ENCODE assay signal across 22 cellular contexts in the genomic region with DNA sequence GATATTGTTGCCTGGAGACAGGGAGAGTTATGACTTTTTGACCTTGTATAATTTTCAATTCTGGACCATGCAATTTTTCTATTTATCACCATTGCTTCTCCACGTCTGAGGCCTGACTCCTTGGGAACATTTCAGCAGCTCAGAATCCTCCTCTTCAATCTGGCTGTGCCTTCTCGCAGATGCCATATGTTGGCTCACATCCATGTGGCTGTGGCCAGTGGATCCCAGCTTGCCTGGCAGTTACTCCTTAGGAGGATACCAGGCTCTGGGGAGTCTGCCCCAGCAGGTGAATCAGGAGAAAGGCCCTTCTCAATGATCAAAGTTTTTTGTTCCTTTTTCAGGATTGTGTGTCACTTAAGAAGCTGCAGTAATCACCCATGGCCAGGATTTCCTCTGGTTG.
"Had no signal": no experiment of that assay in that cellular context is flagged by ENCODE, and none has a peak within 500 bp of the region (broad histone marks: within the 10 kb centered on the region; RNA-seq: fewer than 3 reads in every experiment).

No MANE protein-coding gene starts in this region.

- ATAC-seq: activated naive CD4-positive, alpha-beta T cell treated with anti-CD3 and anti-CD28 coated beads, Interleukin-2, amount 50 U/mL, for 72 hours; activated T-helper 17 cell treated with anti-CD3 and anti-CD28 coated beads, Interleukin-2, amount 50 U/mL, for 72 hours; left colon; lower lobe of right lung; mucosa of descending colon; sciatic nerve; stimulated activated effector memory CD8-positive, alpha-beta T cell treated with anti-CD3 and anti-CD28 coated beads, Interleukin-12 subunit alpha, Interleukin-12 subunit beta, amount 100 ng/mL, for 72 hours; stimulated activated naive CD8-positive, alpha-beta T cell treated with anti-CD3 and anti-CD28 coated beads, Interleukin-15, amount 100 ng/mL, for 72 hours; WTC11 had no signal

- DNase-seq: activated CD8-positive, alpha-beta memory T cell treated with anti-CD3 and anti-CD28 coated beads for 24 hours; activated CD8-positive, alpha-beta memory T cell treated with anti-CD3 and anti-CD28 coated beads, Interleukin-2, amount 50 U/mL, for 4 hours; activated T-cell treated with anti-CD3 and anti-CD28 coated beads, Interleukin-2, amount 50 U/mL, for 24 hours; aorta; central memory CD4-positive, alpha-beta T cell; colonic mucosa; hippocampal formation; left colon; lower lobe of right lung; mesendoderm; mucosa of descending colon; naive B cell; nucleus accumbens; small intestine; stimulated activated CD4-positive, alpha-beta T cell treated with anti-CD3 and anti-CD28 coated beads, Interleukin-2, amount 100 ng/mL, for 24 hours; stimulated activated naive CD8-positive, alpha-beta T cell treated with anti-CD3 and anti-CD28 coated beads, Interleukin-15, amount 100 ng/mL, for 72 hours; T-helper 9 cell had no signal
